In genomic region chr3:132624790-132625189, GRCh38 we compare ENCODE assay signal across 1 cellular context.
TF ChIP-seq lines count a peak whose summit lies in the region.

No MANE protein-coding gene starts in this region.

TF ChIP-seq in IMR-90, 13 proteins besides CTCF, POLR2A, EP300 and RAD21:
- TF ChIP-seq ELK1 (IDR thresholded peaks at IDR 0.05; ENCODE audit: borderline replicate concordance, low read depth, low read length) (no peak), MAZ (IDR thresholded peaks at IDR 0.05; ENCODE audit: borderline replicate concordance, low read depth, low read length) (no peak), MXI1 (IDR thresholded peaks at IDR 0.05; ENCODE audit: borderline replicate concordance, low read depth, low read length) (no peak), SMC3 (IDR thresholded peaks at IDR 0.05; ENCODE audit: low read depth, low read length) (no peak), RCOR1 (IDR thresholded peaks at IDR 0.05; ENCODE audit: insufficient replicate concordance, low read length) (no peak), MAFK (IDR thresholded peaks at IDR 0.05; ENCODE audit: low read depth, low read length) (no peak), NFE2L2 (IDR thresholded peaks at IDR 0.05; ENCODE audit: low read depth, low read length) (no peak), RFX5 (IDR thresholded peaks at IDR 0.05; ENCODE audit: low read depth, low read length) (no peak), BHLHE40 (IDR thresholded peaks at IDR 0.05; ENCODE audit: low read depth, low read length) (no peak), CEBPB (IDR thresholded peaks at IDR 0.05; ENCODE audit: low read depth, low read length) (no peak), FOS (IDR thresholded peaks at IDR 0.05; ENCODE audit: low read depth, low read length) (no peak), CHD1 (IDR thresholded peaks at IDR 0.05; ENCODE audit: low read depth, low read length) (no peak)
- TF ChIP-seq, protein P1, sequence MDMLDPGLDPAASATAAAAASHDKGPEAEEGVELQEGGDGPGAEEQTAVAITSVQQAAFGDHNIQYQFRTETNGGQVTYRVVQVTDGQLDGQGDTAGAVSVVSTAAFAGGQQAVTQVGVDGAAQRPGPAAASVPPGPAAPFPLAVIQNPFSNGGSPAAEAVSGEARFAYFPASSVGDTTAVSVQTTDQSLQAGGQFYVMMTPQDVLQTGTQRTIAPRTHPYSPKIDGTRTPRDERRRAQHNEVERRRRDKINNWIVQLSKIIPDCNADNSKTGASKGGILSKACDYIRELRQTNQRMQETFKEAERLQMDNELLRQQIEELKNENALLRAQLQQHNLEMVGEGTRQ (IDR thresholded peaks at IDR 0.05; ENCODE audit: low read depth, low read length): no peak
